1 cellular context compared by ENCODE assay signal in the genomic region with DNA sequence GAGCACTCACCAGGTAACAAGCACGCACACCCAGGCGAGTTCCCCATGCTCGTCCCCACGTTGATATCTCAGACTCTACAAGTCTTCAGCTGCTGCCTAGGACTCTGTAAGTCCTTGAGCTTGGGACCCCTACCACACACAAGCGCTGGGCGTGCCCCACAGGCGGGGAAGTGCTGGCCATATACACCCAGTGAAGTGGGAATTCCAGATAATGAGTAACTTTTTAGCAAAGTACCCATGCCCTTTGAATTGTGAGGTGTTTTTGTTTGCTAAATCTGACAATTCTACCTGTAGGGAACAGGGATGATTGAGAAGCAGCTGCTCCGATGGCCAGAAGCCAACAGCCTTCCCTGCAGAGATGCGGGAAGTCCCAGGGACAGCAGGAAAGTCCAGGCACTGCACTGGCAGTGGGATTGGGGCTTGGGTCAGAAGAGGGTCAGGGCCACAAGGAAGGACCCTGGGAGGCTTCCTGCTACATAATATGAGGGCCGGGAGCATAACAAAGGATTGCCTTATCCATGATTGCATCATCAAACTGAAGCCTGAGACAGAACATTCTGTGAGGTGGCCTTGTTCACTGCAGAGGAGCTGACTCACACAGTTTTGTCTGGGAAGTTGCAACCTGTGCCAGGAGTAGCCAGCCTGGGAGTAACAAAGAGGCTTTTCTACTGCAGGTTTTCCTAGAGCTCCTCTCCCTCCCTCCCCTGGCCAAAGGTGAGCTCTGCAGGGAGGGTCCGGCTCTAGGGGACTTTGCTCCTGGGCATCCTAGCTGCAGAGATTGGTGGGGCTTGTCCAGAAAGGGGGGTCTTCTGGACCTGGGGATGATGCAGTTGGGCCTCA.
TF ChIP-seq lines count a peak whose summit lies in the region.

No MANE protein-coding gene starts in this region.

TF ChIP-seq in HepG2, 621 proteins besides CTCF, POLR2A, EP300 and RAD21 (continued from another document and continues in another):
- TF ChIP-seq, protein P1, sequence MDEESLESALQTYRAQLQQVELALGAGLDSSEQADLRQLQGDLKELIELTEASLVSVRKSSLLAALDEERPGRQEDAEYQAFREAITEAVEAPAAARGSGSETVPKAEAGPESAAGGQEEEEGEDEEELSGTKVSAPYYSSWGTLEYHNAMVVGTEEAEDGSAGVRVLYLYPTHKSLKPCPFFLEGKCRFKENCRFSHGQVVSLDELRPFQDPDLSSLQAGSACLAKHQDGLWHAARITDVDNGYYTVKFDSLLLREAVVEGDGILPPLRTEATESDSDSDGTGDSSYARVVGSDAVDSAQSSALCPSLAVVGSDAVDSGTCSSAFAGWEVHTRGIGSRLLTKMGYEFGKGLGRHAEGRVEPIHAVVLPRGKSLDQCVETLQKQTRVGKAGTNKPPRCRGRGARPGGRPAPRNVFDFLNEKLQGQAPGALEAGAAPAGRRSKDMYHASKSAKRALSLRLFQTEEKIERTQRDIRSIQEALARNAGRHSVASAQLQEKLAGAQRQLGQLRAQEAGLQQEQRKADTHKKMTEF (CRISPR knock-in tag; IDR thresholded peaks at IDR 0.05) = peak; percentile 99
- peak; percentile 46; the same call in 1 of the 2 replicates for TF ChIP-seq ZNF563 (CRISPR knock-in tag; IDR thresholded peaks at IDR 0.05)
- peak; percentile 61; the same call in 1 of the 2 replicates for TF ChIP-seq AKAP8 (CRISPR knock-in tag; IDR thresholded peaks at IDR 0.05)
- no peak for TF ChIP-seq CENPT (CRISPR knock-in tag; IDR thresholded peaks at IDR 0.05; ENCODE audit: low read depth)
- peak; percentile 78 for TF ChIP-seq TCF7 (IDR thresholded peaks at IDR 0.05; ENCODE audit: low read depth)
- TF ChIP-seq ZNF839 (CRISPR knock-in tag; IDR thresholded peaks at IDR 0.05; ENCODE audit: borderline replicate concordance) = no peak
- TF ChIP-seq, protein P2, sequence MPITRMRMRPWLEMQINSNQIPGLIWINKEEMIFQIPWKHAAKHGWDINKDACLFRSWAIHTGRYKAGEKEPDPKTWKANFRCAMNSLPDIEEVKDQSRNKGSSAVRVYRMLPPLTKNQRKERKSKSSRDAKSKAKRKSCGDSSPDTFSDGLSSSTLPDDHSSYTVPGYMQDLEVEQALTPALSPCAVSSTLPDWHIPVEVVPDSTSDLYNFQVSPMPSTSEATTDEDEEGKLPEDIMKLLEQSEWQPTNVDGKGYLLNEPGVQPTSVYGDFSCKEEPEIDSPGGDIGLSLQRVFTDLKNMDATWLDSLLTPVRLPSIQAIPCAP (CRISPR knock-in tag; IDR thresholded peaks at IDR 0.05; ENCODE audit: low read depth) = no peak
- TF ChIP-seq GFI1 (CRISPR knock-in tag; IDR thresholded peaks at IDR 0.05; ENCODE audit: borderline replicate concordance) = peak; percentile 99
- peak; percentile 43 for TF ChIP-seq ASH2L (IDR thresholded peaks at IDR 0.05; ENCODE audit: insufficient read length, low read depth, low read length)
- TF ChIP-seq ZNF614 (CRISPR knock-in tag; IDR thresholded peaks at IDR 0.05; ENCODE audit: borderline replicate concordance) = peak; percentile 81
- no peak for TF ChIP-seq NFRKB (IDR thresholded peaks at IDR 0.05)
- TF ChIP-seq, protein P3, sequence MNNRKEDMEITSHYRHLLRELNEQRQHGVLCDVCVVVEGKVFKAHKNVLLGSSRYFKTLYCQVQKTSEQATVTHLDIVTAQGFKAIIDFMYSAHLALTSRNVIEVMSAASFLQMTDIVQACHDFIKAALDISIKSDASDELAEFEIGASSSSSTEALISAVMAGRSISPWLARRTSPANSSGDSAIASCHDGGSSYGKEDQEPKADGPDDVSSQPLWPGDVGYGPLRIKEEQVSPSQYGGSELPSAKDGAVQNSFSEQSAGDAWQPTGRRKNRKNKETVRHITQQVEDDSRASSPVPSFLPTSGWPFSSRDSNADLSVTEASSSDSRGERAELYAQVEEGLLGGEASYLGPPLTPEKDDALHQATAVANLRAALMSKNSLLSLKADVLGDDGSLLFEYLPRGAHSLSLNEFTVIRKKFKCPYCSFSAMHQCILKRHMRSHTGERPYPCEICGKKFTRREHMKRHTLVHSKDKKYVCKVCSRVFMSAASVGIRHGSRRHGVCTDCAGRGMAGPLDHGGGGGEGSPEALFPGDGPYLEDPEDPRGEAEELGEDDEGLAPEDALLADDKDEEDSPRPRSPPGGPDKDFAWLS (CRISPR knock-in tag; IDR thresholded peaks at IDR 0.05; ENCODE audit: borderline replicate concordance) = no peak
- peak; percentile 58 for TF ChIP-seq ZBTB21 (CRISPR knock-in tag; IDR thresholded peaks at IDR 0.05)
- no peak for TF ChIP-seq ADNP (CRISPR knock-in tag; IDR thresholded peaks at IDR 0.05)
- TF ChIP-seq CEBPG (CRISPR knock-in tag; IDR thresholded peaks at IDR 0.05) = peak; percentile 99
- TF ChIP-seq SSRP1 (CRISPR knock-in tag; IDR thresholded peaks at IDR 0.05) = peak; percentile 54; the same call in 1 of the 2 replicates
- peak; percentile 99 for TF ChIP-seq TBL1XR1 (IDR thresholded peaks at IDR 0.05; ENCODE audit: borderline replicate concordance, low read length, partially characterized antibody)
- TF ChIP-seq ZNF367 (CRISPR knock-in tag; IDR thresholded peaks at IDR 0.05; ENCODE audit: borderline replicate concordance) = no peak
- no peak for TF ChIP-seq ZNF484 (CRISPR knock-in tag; IDR thresholded peaks at IDR 0.05; ENCODE audit: borderline replicate concordance, low read depth)
- TF ChIP-seq CBFB (CRISPR knock-in tag; IDR thresholded peaks at IDR 0.05) = peak; percentile 69; the same call in 1 of the 2 replicates
- TF ChIP-seq ATRX (CRISPR knock-in tag; IDR thresholded peaks at IDR 0.05; ENCODE audit: borderline replicate concordance) = no peak
- peak; percentile 100 for TF ChIP-seq RXRB (CRISPR knock-in tag; IDR thresholded peaks at IDR 0.05; ENCODE audit: borderline replicate concordance)
- peak; percentile 81 for TF ChIP-seq MIER3 (CRISPR knock-in tag; IDR thresholded peaks at IDR 0.05; ENCODE audit: borderline replicate concordance)
- peak; percentile 84; the same call in 1 of the 2 replicates for TF ChIP-seq PRMT3 (CRISPR knock-in tag; IDR thresholded peaks at IDR 0.05; ENCODE audit: borderline replicate concordance, low read depth)
- no peak for TF ChIP-seq ZNF777 (CRISPR knock-in tag; IDR thresholded peaks at IDR 0.05)
- TF ChIP-seq, protein P4, sequence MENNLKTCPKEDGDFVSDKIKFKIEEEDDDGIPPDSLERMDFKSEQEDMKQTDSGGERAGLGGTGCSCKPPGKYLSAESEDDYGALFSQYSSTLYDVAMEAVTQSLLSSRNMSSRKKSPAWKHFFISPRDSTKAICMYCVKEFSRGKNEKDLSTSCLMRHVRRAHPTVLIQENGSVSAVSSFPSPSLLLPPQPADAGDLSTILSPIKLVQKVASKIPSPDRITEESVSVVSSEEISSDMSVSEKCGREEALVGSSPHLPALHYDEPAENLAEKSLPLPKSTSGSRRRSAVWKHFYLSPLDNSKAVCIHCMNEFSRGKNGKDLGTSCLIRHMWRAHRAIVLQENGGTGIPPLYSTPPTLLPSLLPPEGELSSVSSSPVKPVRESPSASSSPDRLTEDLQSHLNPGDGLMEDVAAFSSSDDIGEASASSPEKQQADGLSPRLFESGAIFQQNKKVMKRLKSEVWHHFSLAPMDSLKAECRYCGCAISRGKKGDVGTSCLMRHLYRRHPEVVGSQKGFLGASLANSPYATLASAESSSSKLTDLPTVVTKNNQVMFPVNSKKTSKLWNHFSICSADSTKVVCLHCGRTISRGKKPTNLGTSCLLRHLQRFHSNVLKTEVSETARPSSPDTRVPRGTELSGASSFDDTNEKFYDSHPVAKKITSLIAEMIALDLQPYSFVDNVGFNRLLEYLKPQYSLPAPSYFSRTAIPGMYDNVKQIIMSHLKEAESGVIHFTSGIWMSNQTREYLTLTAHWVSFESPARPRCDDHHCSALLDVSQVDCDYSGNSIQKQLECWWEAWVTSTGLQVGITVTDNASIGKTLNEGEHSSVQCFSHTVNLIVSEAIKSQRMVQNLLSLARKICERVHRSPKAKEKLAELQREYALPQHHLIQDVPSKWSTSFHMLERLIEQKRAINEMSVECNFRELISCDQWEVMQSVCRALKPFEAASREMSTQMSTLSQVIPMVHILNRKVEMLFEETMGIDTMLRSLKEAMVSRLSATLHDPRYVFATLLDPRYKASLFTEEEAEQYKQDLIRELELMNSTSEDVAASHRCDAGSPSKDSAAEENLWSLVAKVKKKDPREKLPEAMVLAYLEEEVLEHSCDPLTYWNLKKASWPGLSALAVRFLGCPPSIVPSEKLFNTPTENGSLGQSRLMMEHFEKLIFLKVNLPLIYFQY (CRISPR knock-in tag; IDR thresholded peaks at IDR 0.05; ENCODE audit: borderline replicate concordance) = no peak; the same call in 1 of the 2 replicates
- TF ChIP-seq ZNF879 (CRISPR knock-in tag; IDR thresholded peaks at IDR 0.05) = no peak
- TF ChIP-seq ZFP90 (CRISPR knock-in tag; IDR thresholded peaks at IDR 0.05; ENCODE audit: borderline replicate concordance) = peak; percentile 74; the same call in 1 of the 2 replicates
- TF ChIP-seq, protein P5, sequence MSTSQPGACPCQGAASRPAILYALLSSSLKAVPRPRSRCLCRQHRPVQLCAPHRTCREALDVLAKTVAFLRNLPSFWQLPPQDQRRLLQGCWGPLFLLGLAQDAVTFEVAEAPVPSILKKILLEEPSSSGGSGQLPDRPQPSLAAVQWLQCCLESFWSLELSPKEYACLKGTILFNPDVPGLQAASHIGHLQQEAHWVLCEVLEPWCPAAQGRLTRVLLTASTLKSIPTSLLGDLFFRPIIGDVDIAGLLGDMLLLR (CRISPR knock-in tag; IDR thresholded peaks at IDR 0.05) = 0 out of 2 replicates have a peak, but pooled peaks have one; percentile 41
- TF ChIP-seq HDAC6 (IDR thresholded peaks at IDR 0.05; ENCODE audit: low read depth, low read length) = no peak
- peak; percentile 75; the same call in 1 of the 2 replicates for TF ChIP-seq ARNTL (CRISPR knock-in tag; IDR thresholded peaks at IDR 0.05)
- TF ChIP-seq, protein P6, sequence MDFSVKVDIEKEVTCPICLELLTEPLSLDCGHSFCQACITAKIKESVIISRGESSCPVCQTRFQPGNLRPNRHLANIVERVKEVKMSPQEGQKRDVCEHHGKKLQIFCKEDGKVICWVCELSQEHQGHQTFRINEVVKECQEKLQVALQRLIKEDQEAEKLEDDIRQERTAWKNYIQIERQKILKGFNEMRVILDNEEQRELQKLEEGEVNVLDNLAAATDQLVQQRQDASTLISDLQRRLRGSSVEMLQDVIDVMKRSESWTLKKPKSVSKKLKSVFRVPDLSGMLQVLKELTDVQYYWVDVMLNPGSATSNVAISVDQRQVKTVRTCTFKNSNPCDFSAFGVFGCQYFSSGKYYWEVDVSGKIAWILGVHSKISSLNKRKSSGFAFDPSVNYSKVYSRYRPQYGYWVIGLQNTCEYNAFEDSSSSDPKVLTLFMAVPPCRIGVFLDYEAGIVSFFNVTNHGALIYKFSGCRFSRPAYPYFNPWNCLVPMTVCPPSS (IDR thresholded peaks at IDR 0.05) = no peak
- TF ChIP-seq, protein P7, sequence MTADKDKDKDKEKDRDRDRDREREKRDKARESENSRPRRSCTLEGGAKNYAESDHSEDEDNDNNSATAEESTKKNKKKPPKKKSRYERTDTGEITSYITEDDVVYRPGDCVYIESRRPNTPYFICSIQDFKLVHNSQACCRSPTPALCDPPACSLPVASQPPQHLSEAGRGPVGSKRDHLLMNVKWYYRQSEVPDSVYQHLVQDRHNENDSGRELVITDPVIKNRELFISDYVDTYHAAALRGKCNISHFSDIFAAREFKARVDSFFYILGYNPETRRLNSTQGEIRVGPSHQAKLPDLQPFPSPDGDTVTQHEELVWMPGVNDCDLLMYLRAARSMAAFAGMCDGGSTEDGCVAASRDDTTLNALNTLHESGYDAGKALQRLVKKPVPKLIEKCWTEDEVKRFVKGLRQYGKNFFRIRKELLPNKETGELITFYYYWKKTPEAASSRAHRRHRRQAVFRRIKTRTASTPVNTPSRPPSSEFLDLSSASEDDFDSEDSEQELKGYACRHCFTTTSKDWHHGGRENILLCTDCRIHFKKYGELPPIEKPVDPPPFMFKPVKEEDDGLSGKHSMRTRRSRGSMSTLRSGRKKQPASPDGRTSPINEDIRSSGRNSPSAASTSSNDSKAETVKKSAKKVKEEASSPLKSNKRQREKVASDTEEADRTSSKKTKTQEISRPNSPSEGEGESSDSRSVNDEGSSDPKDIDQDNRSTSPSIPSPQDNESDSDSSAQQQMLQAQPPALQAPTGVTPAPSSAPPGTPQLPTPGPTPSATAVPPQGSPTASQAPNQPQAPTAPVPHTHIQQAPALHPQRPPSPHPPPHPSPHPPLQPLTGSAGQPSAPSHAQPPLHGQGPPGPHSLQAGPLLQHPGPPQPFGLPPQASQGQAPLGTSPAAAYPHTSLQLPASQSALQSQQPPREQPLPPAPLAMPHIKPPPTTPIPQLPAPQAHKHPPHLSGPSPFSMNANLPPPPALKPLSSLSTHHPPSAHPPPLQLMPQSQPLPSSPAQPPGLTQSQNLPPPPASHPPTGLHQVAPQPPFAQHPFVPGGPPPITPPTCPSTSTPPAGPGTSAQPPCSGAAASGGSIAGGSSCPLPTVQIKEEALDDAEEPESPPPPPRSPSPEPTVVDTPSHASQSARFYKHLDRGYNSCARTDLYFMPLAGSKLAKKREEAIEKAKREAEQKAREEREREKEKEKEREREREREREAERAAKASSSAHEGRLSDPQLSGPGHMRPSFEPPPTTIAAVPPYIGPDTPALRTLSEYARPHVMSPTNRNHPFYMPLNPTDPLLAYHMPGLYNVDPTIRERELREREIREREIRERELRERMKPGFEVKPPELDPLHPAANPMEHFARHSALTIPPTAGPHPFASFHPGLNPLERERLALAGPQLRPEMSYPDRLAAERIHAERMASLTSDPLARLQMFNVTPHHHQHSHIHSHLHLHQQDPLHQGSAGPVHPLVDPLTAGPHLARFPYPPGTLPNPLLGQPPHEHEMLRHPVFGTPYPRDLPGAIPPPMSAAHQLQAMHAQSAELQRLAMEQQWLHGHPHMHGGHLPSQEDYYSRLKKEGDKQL (CRISPR knock-in tag; IDR thresholded peaks at IDR 0.05; ENCODE audit: low read depth) = peak; percentile 89
- no peak for TF ChIP-seq ZNF775 (CRISPR knock-in tag; IDR thresholded peaks at IDR 0.05; ENCODE audit: borderline replicate concordance)
- no peak for TF ChIP-seq GLI4 (CRISPR knock-in tag; IDR thresholded peaks at IDR 0.05; ENCODE audit: borderline replicate concordance)
- TF ChIP-seq MAZ (IDR thresholded peaks at IDR 0.05; ENCODE audit: borderline replicate concordance, low read depth, low read length) = 0 out of 2 replicates have a peak, but pooled peaks have one; percentile 29
- TF ChIP-seq MAZ (CRISPR knock-in tag; IDR thresholded peaks at IDR 0.05; ENCODE audit: low read depth) = peak; percentile 61; the same call in 1 of the 2 replicates
- no peak for TF ChIP-seq WIZ (CRISPR knock-in tag; IDR thresholded peaks at IDR 0.05)
- no peak for TF ChIP-seq ZNF546 (CRISPR knock-in tag; conservative IDR thresholded peaks at IDR 0.05)
- TF ChIP-seq AHR (CRISPR knock-in tag; IDR thresholded peaks at IDR 0.05) = peak; percentile 87
- TF ChIP-seq, protein P8, sequence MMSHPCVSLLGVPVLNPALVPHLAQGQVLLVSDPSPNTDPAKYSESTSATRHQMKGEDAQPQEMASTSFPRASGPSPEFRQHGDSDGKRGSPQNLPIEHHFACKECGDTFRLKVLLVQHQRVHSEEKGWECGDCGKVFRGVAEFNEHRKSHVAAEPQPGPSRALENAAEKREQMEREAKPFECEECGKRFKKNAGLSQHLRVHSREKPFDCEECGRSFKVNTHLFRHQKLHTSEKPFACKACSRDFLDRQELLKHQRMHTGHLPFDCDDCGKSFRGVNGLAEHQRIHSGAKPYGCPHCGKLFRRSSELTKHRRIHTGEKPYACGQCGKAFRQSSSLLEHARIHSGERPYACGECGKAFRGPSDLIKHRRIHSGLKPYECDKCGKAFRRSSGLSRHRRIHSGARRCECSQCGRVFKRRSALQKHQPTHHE (CRISPR knock-in tag; IDR thresholded peaks at IDR 0.05; ENCODE audit: borderline replicate concordance) = peak; percentile 89; the same call in 1 of the 2 replicates
- peak; percentile 48; the same call in 1 of the 2 replicates for TF ChIP-seq EHMT2 (IDR thresholded peaks at IDR 0.05; ENCODE audit: borderline replicate concordance, low read depth, low read length)
- TF ChIP-seq ZNF674 (CRISPR knock-in tag; IDR thresholded peaks at IDR 0.05; ENCODE audit: low read depth) = no peak
- TF ChIP-seq NR2C2 (CRISPR knock-in tag; IDR thresholded peaks at IDR 0.05; ENCODE audit: borderline replicate concordance) = peak; percentile 91
- no peak for TF ChIP-seq NFYB (CRISPR knock-in tag; IDR thresholded peaks at IDR 0.05)
